ENCODE assay signal across 17 cellular contexts in the genomic region with DNA sequence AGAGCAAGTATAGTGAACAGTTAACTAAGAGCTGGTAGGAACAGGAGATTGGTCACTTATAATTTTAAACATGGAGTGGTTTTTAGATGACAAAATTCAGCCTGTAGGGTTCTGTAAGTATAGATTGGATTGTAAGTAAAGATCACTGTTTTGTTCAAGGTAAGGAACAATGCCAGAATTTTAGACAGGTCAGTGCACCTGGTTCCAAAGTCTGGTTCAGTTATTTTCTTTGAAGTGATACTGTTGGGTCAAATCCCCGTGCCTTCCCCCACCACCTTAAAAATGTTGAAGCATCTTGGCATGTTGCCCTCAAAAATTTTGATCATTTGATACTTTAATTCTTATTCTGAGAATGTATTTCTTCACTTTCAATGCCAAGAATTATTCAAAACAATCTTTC. TPM values are rescaled to one million over a fixed set of nuclear protein-coding genes. Genes with fewer than 3 reads are reported as not detected.
DNase-seq lines count a peak whose midpoint lies in the region; ATAC-seq and TF ChIP-seq lines count a peak whose summit lies in the region.
"Had no signal": no experiment of that assay in that cellular context is flagged by ENCODE, and none has a peak within 500 bp of the region (broad histone marks: within the 10 kb centered on the region; RNA-seq: fewer than 3 reads in every experiment).

No MANE protein-coding gene starts in this region.

- H3K36me3 Mint-ChIP-seq in CD4-positive, alpha-beta T cell (ENCODE audit: low read depth): peaks cover 2% of the 10 kb centered on the region
- H3K36me3 Mint-ChIP-seq in Caco-2 (ENCODE audit: insufficient read depth, unreplicated experiment): peaks cover 33% of the 10 kb centered on the region
- peaks cover 33% of the 10 kb centered on the region for H3K36me3 Mint-ChIP-seq in activated T-helper 2 cell treated with anti-CD3 and anti-CD28 coated beads, Interferon-gamma antibody, Interleukin-2, Interleukin-4, amounts not matched to agents 10 μg/mL and 5 μg/mL and 100 μg/mL, durations not matched to agents 14 hours and 24 hours and 36 hours (ENCODE audit: low read depth)
- peaks cover 2% of the 10 kb centered on the region for H3K36me3 Mint-ChIP-seq in nephron (ENCODE audit: low read depth)

- no peak overlapping the region for H3K27ac ChIP-seq in CD4-positive, alpha-beta T cell (ENCODE audit: low read depth, low read length)
- H3K27ac ChIP-seq in colonic mucosa: no peak overlapping the region
- no peak overlapping the region for H3K27ac ChIP-seq in hepatocyte
- H3K27ac ChIP-seq: BLaER1, transverse colon had no signal

- H3K4me3 Mint-ChIP-seq in CD4-positive, alpha-beta T cell: no peak overlapping the region
- H3K4me3 Mint-ChIP-seq in Caco-2 (ENCODE audit: unreplicated experiment): no peak overlapping the region
- H3K4me3 Mint-ChIP-seq in activated T-helper 2 cell treated with anti-CD3 and anti-CD28 coated beads, Interferon-gamma antibody, Interleukin-2, Interleukin-4, amounts not matched to agents 10 μg/mL and 5 μg/mL and 100 μg/mL, durations not matched to agents 14 hours and 24 hours and 36 hours (ENCODE audit: low read depth): no peak overlapping the region
- no peak overlapping the region for H3K4me3 Mint-ChIP-seq in nephron
- H3K4me3 Mint-ChIP-seq: activated CD4-positive, alpha-beta memory T cell treated with anti-CD3 and anti-CD28 coated beads for 36 hours had no signal

- H2AFZ ChIP-seq in hepatocyte: no peak overlapping the region

- no peaks in the 10 kb centered on the region for H3K27me3 Mint-ChIP-seq in CD4-positive, alpha-beta T cell
- no peaks in the 10 kb centered on the region for H3K27me3 Mint-ChIP-seq in Caco-2 (ENCODE audit: insufficient read depth, unreplicated experiment)
- no peaks in the 10 kb centered on the region for H3K27me3 Mint-ChIP-seq in activated T-helper 2 cell treated with anti-CD3 and anti-CD28 coated beads, Interferon-gamma antibody, Interleukin-2, Interleukin-4, amounts not matched to agents 10 μg/mL and 5 μg/mL and 100 μg/mL, durations not matched to agents 14 hours and 24 hours and 36 hours (ENCODE audit: low read depth)
- no peaks in the 10 kb centered on the region for H3K27me3 Mint-ChIP-seq in nephron (ENCODE audit: low read depth)
- H3K27me3 Mint-ChIP-seq: activated CD4-positive, alpha-beta memory T cell treated with anti-CD3 and anti-CD28 coated beads for 36 hours had no signal

- TF ChIP-seq CTCF in CD4-positive, alpha-beta T cell (IDR thresholded peaks at IDR 0.05): no peak
- TF ChIP-seq CTCF in Caco-2 (IDR thresholded peaks at IDR 0.05; ENCODE audit: insufficient read depth in 1 of 2, low read depth in 1 of 2, low read length in 1 of 2, severe bottlenecking in 1 of 2, unreplicated experiment in 1 of 2) (no peak), nephron (IDR thresholded peaks at IDR 0.05; ENCODE audit: unreplicated experiment in 3 of 3) (no peak), colonic mucosa (IDR thresholded peaks at IDR 0.05) (no peak), hepatocyte (IDR thresholded peaks at IDR 0.05; ENCODE audit: poor library complexity) (no peak)

- no peak overlapping the region for H3K9ac ChIP-seq in colonic mucosa (ENCODE audit: low read depth in 2 of 2, low read length in 2 of 2)
- H3K9ac ChIP-seq: BLaER1 had no signal

- H3K4me2 ChIP-seq in hepatocyte: no peak overlapping the region
- H3K4me2 ChIP-seq: BLaER1 had no signal

- H4K20me1 ChIP-seq in hepatocyte (ENCODE audit: insufficient read depth, poor library complexity, severe bottlenecking): peaks cover 100% of the 10 kb centered on the region

- POLR2A ChIA-PET in CD4-positive, alpha-beta T cell (lab: Charles Lee): no interaction called here
- POLR2A ChIA-PET in Caco-2 (lab: Charles Lee): interaction anchor here (0.7 kb wide), 1 partner anchor 117 kb away, joined by 5 read pairs; no protein-coding TSS in a partner anchor

- H3K4me3 ChIP-seq in Caco-2 (ENCODE audit: low read depth, low read length) (no peak overlapping the region), colonic mucosa (no peak overlapping the region), hepatocyte (no peak overlapping the region)
- H3K4me3 ChIP-seq: BLaER1, HAP-1, transverse colon had no signal

- 86% methylated on average over 1 of the region's 1 CpG for WGBS in hepatocyte (ENCODE audit: low lambda C conversion rate, missing lambda C conversion rate)

- no peaks in the 10 kb centered on the region for H3K9me3 Mint-ChIP-seq in CD4-positive, alpha-beta T cell
- no peaks in the 10 kb centered on the region for H3K9me3 Mint-ChIP-seq in Caco-2 (ENCODE audit: unreplicated experiment)
- H3K9me3 Mint-ChIP-seq in activated T-helper 2 cell treated with anti-CD3 and anti-CD28 coated beads, Interferon-gamma antibody, Interleukin-2, Interleukin-4, amounts not matched to agents 10 μg/mL and 5 μg/mL and 100 μg/mL, durations not matched to agents 14 hours and 24 hours and 36 hours: no peaks in the 10 kb centered on the region
- H3K9me3 Mint-ChIP-seq in nephron: no peaks in the 10 kb centered on the region
- H3K9me3 Mint-ChIP-seq: activated CD4-positive, alpha-beta memory T cell treated with anti-CD3 and anti-CD28 coated beads for 36 hours had no signal

- H3K4me1 Mint-ChIP-seq in CD4-positive, alpha-beta T cell (ENCODE audit: low read depth): peaks cover 62% of the 10 kb centered on the region
- H3K4me1 Mint-ChIP-seq in Caco-2 (ENCODE audit: low read depth, unreplicated experiment) (peaks cover 17% of the 10 kb centered on the region), nephron (peaks cover 31% of the 10 kb centered on the region)
- peaks cover 45% of the 10 kb centered on the region for H3K4me1 Mint-ChIP-seq in activated T-helper 2 cell treated with anti-CD3 and anti-CD28 coated beads, Interferon-gamma antibody, Interleukin-2, Interleukin-4, amounts not matched to agents 10 μg/mL and 5 μg/mL and 100 μg/mL, durations not matched to agents 14 hours and 24 hours and 36 hours (ENCODE audit: low read depth)

- BruUV-seq in Caco-2 (replicated peaks; lab: Mats Ljungman, UMichigan): no TSS peak

- H3K27me3 ChIP-seq in CD4-positive, alpha-beta T cell (ENCODE audit: control insufficient read depth, insufficient read depth, low read length): no peaks in the 10 kb centered on the region
- H3K27me3 ChIP-seq in Caco-2 (replicated peaks; ENCODE audit: control insufficient read depth, insufficient read depth, low read length): no peaks in the 10 kb centered on the region
- no peaks in the 10 kb centered on the region for H3K27me3 ChIP-seq in colonic mucosa
- no peaks in the 10 kb centered on the region for H3K27me3 ChIP-seq in hepatocyte
- H3K27me3 ChIP-seq: BLaER1, transverse colon had no signal

- peak overlapping the region; percentile 16 for H3K27ac Mint-ChIP-seq in CD4-positive, alpha-beta T cell
- H3K27ac Mint-ChIP-seq in Caco-2 (ENCODE audit: unreplicated experiment) (peak overlapping the region; percentile 3), nephron (peak overlapping the region; percentile 3 to 15 (median 12))
- peak overlapping the region; percentile 21 for H3K27ac Mint-ChIP-seq in activated T-helper 2 cell treated with anti-CD3 and anti-CD28 coated beads, Interferon-gamma antibody, Interleukin-2, Interleukin-4, amounts not matched to agents 10 μg/mL and 5 μg/mL and 100 μg/mL, durations not matched to agents 14 hours and 24 hours and 36 hours

- H3K4me1 ChIP-seq in Caco-2 (peaks cover 25% of the 10 kb centered on the region), colonic mucosa (no peaks in the 10 kb centered on the region), hepatocyte (ENCODE audit: insufficient read depth) (peaks cover 5% of the 10 kb centered on the region)

- intact Hi-C loops in CD4-positive, alpha-beta T cell (cut with DNase I, micrococcal nuclease): loop anchor here (2.0 to 10.0 kb wide), 2 partner anchors 51 to 57 kb away; no protein-coding TSS in a partner anchor
- intact Hi-C loops in Caco-2 (cut with micrococcal nuclease; ENCODE audit: unreplicated experiment): no loop called here
- intact Hi-C loops in activated T-helper 2 cell treated with anti-CD3 and anti-CD28 coated beads, Interferon-gamma antibody, Interleukin-2, Interleukin-4, amounts not matched to agents 10 μg/mL and 5 μg/mL and 100 μg/mL, durations not matched to agents 14 hours and 24 hours and 36 hours (cut with micrococcal nuclease): no loop called here
- intact Hi-C loops in colonic mucosa (cut with DNase I): no loop called here

- H3K36me3 ChIP-seq in Caco-2 (ENCODE audit: control insufficient read depth, insufficient read depth, low read length): no peaks in the 10 kb centered on the region
- no peaks in the 10 kb centered on the region for H3K36me3 ChIP-seq in colonic mucosa
- H3K36me3 ChIP-seq in hepatocyte (replicated peaks; ENCODE audit: insufficient read depth, low read depth): no peaks in the 10 kb centered on the region
- H3K36me3 ChIP-seq: transverse colon had no signal

- H3K79me2 ChIP-seq in hepatocyte: peaks cover 100% of the 10 kb centered on the region

- H3K9me2 ChIP-seq in hepatocyte (replicated peaks; ENCODE audit: insufficient read depth): no peaks in the 10 kb centered on the region

- ATAC-seq in CD4-positive, alpha-beta T cell (ENCODE audit: poor library complexity): no peak
- no peak for ATAC-seq in HG02623 (IDR thresholded peaks at IDR 0.05; ENCODE audit: unreplicated experiment)

- no peak for DNase-seq in CD4-positive, alpha-beta T cell
- DNase-seq in Caco-2 (no peak), colonic mucosa (no peak), hepatocyte (ENCODE audit: low spot score) (no peak)
- DNase-seq in activated T-helper 2 cell treated with anti-CD3 and anti-CD28 coated beads, Interferon-gamma antibody, Interleukin-2, Interleukin-4, amounts not matched to agents 10 μg/mL and 5 μg/mL and 100 μg/mL, durations not matched to agents 14 hours and 24 hours and 36 hours (ENCODE audit: low spot score): no peak
- DNase-seq: activated CD4-positive, alpha-beta memory T cell treated with anti-CD3 and anti-CD28 coated beads for 36 hours; DMS79 treated with DMSO at 0.1 percent for 48 hours; foreskin fibroblast; KG1; NCI-H2081; NCI-H510A treated with DMSO at 0.1 percent for 48 hours; stimulated activated CD4-positive, alpha-beta T cell treated with anti-CD3 and anti-CD28 coated beads, Interleukin-12 subunit alpha, Interleukin-12 subunit beta, amount 100 ng/mL, for 4 hours; transverse colon had no signal

- CTCF ChIA-PET in CD4-positive, alpha-beta T cell (lab: Charles Lee): no interaction called here
- CTCF ChIA-PET in Caco-2 (lab: Charles Lee): interaction anchor here (1.6 kb wide), 1 partner anchor 57 kb away, joined by 5 read pairs; no protein-coding TSS in a partner anchor

- no peaks in the 10 kb centered on the region for H3K9me3 ChIP-seq in CD4-positive, alpha-beta T cell (ENCODE audit: control insufficient read depth, low read length)
- no peaks in the 10 kb centered on the region for H3K9me3 ChIP-seq in Caco-2
- H3K9me3 ChIP-seq in colonic mucosa: no peaks in the 10 kb centered on the region
- no peaks in the 10 kb centered on the region for H3K9me3 ChIP-seq in hepatocyte (ENCODE audit: low read depth)
- H3K9me3 ChIP-seq: BLaER1, HAP-1, transverse colon had no signal

RNA-seq across cellular contexts. Expression of a gene that starts 12.9 kb away (rescaled TPM):
- 10 to 100 TPM; 63.8 to 68.1 TPM for total RNA-seq in CD4-positive, alpha-beta T cell
- 188 TPM in 2 replicates for total RNA-seq in Caco-2 (2022)
- total RNA-seq in activated T-helper 2 cell treated with anti-CD3 and anti-CD28 coated beads, Interferon-gamma antibody, Interleukin-2, Interleukin-4, amounts not matched to agents 10 μg/mL and 5 μg/mL and 100 μg/mL, durations not matched to agents 14 hours and 24 hours and 36 hours: 142 and 145 TPM in 2 replicates
- total RNA-seq in colonic mucosa: 100 to 1,000 TPM; 119 to 146 TPM
- total RNA-seq in hepatocyte: 126 and 142 TPM in 2 replicates
- polyA plus RNA-seq in hepatocyte: 15.9 and 19.4 TPM in 2 replicates

Comparison
In these comparisons a context has a peak if more than half of its experiments do, and no peak if none do; other contexts are left out.
1. intact Hi-C loops: an anchor here in CD4-positive, alpha-beta T cell (2.0 to 10.0 kb wide); none called in Caco-2, activated T-helper 2 cell treated with anti-CD3 and anti-CD28 coated beads, Interferon-gamma antibody, Interleukin-2, Interleukin-4, amounts not matched to agents 10 μg/mL and 5 μg/mL and 100 μg/mL, durations not matched to agents 14 hours and 24 hours and 36 hours and colonic mucosa.